10 cellular contexts compared by ENCODE assay signal in the genomic region with DNA sequence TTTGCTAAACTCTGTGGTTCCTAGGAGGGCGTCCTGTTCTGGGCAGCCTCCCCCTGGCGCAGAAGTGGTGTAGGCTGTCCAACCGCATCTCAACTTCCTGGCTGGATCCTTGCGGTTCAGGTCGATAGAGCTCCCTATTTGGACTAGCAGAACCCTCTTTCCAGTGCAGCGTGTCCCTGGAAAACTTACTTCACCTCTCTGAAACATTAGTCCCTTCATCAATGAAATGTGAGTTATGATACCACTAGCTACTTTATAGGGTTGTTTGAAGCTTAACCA. TPM values are rescaled to one million over a fixed set of nuclear protein-coding genes. Genes with fewer than 3 reads are reported as not detected.
DNase-seq lines count a peak whose midpoint lies in the region; TF ChIP-seq lines count a peak whose summit lies in the region.
"Had no signal": no experiment of that assay in that cellular context is flagged by ENCODE, and none has a peak within 500 bp of the region (broad histone marks: within the 10 kb centered on the region; RNA-seq: fewer than 3 reads in every experiment).

No MANE protein-coding gene starts in this region.

- peaks cover 9% of the 10 kb centered on the region for H3K27me3 ChIP-seq in CD8-positive, alpha-beta memory T cell (ENCODE audit: insufficient read depth, low read length, poor library complexity, severe bottlenecking)

- no peak overlapping the region for H3K4me3 ChIP-seq in CD8-positive, alpha-beta memory T cell (ENCODE audit: low read length)
- peak overlapping the region; percentile 62 for H3K4me3 ChIP-seq in retinal pigment epithelial cell (ENCODE audit: low read length)

- TF ChIP-seq CTCF in glutamatergic neuron (IDR thresholded peaks at IDR 0.05; ENCODE audit: partially characterized antibody, unreplicated experiment) (no peak), retinal pigment epithelial cell (conservative IDR thresholded peaks at IDR 0.05; ENCODE audit: low read depth, low read length) (no peak)

- no peaks in the 10 kb centered on the region for H3K9me3 ChIP-seq in CD8-positive, alpha-beta memory T cell (ENCODE audit: low read length)

- peak overlapping the region; percentile 8 to 61 (median 47) for H3K4me3 Mint-ChIP-seq in CD8-positive, alpha-beta memory T cell
- peak overlapping the region; percentile 55 for H3K4me3 Mint-ChIP-seq in glutamatergic neuron (ENCODE audit: unreplicated experiment)

- H3K27me3 Mint-ChIP-seq in CD8-positive, alpha-beta memory T cell = peaks cover 43 to 52% of the 10 kb centered on the region in 2 donors
- peaks cover 14% of the 10 kb centered on the region for H3K27me3 Mint-ChIP-seq in glutamatergic neuron (ENCODE audit: unreplicated experiment)

- peaks cover 0 to 3% (median 0%) of the 10 kb centered on the region in 3 donors for H3K36me3 Mint-ChIP-seq in CD8-positive, alpha-beta memory T cell
- no peaks in the 10 kb centered on the region for H3K36me3 Mint-ChIP-seq in glutamatergic neuron (ENCODE audit: unreplicated experiment)
- H3K36me3 Mint-ChIP-seq: activated naive CD4-positive, alpha-beta T cell treated with anti-CD3 and anti-CD28 coated beads, Interleukin-2, amount 50 U/mL, for 72 hours had no signal

- H3K27ac Mint-ChIP-seq in CD8-positive, alpha-beta memory T cell = no peak overlapping the region
- H3K27ac Mint-ChIP-seq in glutamatergic neuron (ENCODE audit: unreplicated experiment) = no peak overlapping the region
- H3K27ac Mint-ChIP-seq: activated naive CD4-positive, alpha-beta T cell treated with anti-CD3 and anti-CD28 coated beads, Interleukin-2, amount 50 U/mL, for 72 hours had no signal

- H3K9me3 Mint-ChIP-seq in CD8-positive, alpha-beta memory T cell = peaks cover 0 to 4% (median 0%) of the 10 kb centered on the region in 5 donors
- H3K9me3 Mint-ChIP-seq in glutamatergic neuron (ENCODE audit: unreplicated experiment) = peaks cover 2% of the 10 kb centered on the region
- H3K9me3 Mint-ChIP-seq: activated naive CD4-positive, alpha-beta T cell treated with anti-CD3 and anti-CD28 coated beads, Interleukin-2, amount 50 U/mL, for 72 hours had no signal

- no peak overlapping the region for H3K27ac ChIP-seq in CD8-positive, alpha-beta memory T cell (ENCODE audit: low read depth, low read length)

- no peaks in the 10 kb centered on the region for H3K36me3 ChIP-seq in CD8-positive, alpha-beta memory T cell (ENCODE audit: insufficient read depth, low read length)

- DNase-seq in CD8-positive, alpha-beta memory T cell = no peak
- peak; percentile 57 for DNase-seq in RPMI7951 (ENCODE audit: low read depth)
- DNase-seq in glutamatergic neuron = no peak
- DNase-seq in retinal pigment epithelial cell (ENCODE audit: low read depth) = no peak
- DNase-seq in islet precursor cell = no peak
- DNase-seq in NCI-H82 treated with DMSO at 0.1 percent for 48 hours (lab: John Stamatoyannopoulos, UW; ENCODE audit: unreplicated experiment) = no peak
- no peak for DNase-seq in activated CD8-positive, alpha-beta memory T cell treated with anti-CD3 and anti-CD28 coated beads, Interleukin-2, amount 50 U/mL, for 48 hours
- no peak for DNase-seq in NCI-H2196 treated with DMSO at 0.1 percent for 48 hours (lab: John Stamatoyannopoulos, UW; ENCODE audit: unreplicated experiment)

- no peaks in the 10 kb centered on the region for H3K4me1 ChIP-seq in CD8-positive, alpha-beta memory T cell (ENCODE audit: insufficient read depth, low read length)

- CTCF ChIA-PET in CD8-positive, alpha-beta memory T cell (lab: Charles Lee) = no interaction called here

- POLR2A ChIA-PET in CD8-positive, alpha-beta memory T cell (lab: Charles Lee) = no interaction called here

- H3K4me1 Mint-ChIP-seq in CD8-positive, alpha-beta memory T cell = peaks cover 8 to 18% (median 14%) of the 10 kb centered on the region in 3 donors
- no peaks in the 10 kb centered on the region for H3K4me1 Mint-ChIP-seq in glutamatergic neuron (ENCODE audit: low read depth, unreplicated experiment)

RNA-seq across cellular contexts. Expression of gene STK32B, which starts 1.1 kb away (rescaled TPM):
- not detected for total RNA-seq in CD8-positive, alpha-beta memory T cell
- polyA plus RNA-seq in CD8-positive, alpha-beta memory T cell = not detected
- 11.7 and 13.7 TPM in 2 replicates for total RNA-seq in RPMI7951 (2014; rRNA removed; shearing (Covaris generic))
- total RNA-seq in glutamatergic neuron (ENCODE audit: unreplicated experiment) = 2.5 TPM
- total RNA-seq: activated naive CD4-positive, alpha-beta T cell treated with anti-CD3 and anti-CD28 coated beads, Interleukin-2, amount 50 U/mL, for 72 hours; OCI-LY7 had no signal

RNA-seq across cellular contexts. Expression of gene CYTL1, which starts 33.1 kb away (rescaled TPM):
- not detected for total RNA-seq in CD8-positive, alpha-beta memory T cell
- 1.7 TPM for polyA plus RNA-seq in CD8-positive, alpha-beta memory T cell
- total RNA-seq in RPMI7951 (2014; rRNA removed; shearing (Covaris generic)) = 24.4 and 24.6 TPM in 2 replicates
- not detected for total RNA-seq in glutamatergic neuron (ENCODE audit: unreplicated experiment)
- total RNA-seq: activated naive CD4-positive, alpha-beta T cell treated with anti-CD3 and anti-CD28 coated beads, Interleukin-2, amount 50 U/mL, for 72 hours; OCI-LY7 had no signal

Comparison
In these comparisons a context has a peak if more than half of its experiments do, and no peak if none do; other contexts are left out.
1. RNA of gene CYTL1, which starts 33.1 kb away (total RNA-seq): 24.4 to 24.6 TPM in RPMI7951; not detected in glutamatergic neuron (single experiment) and not detected in CD8-positive, alpha-beta memory T cell; every median in the first group is over 10 times any median in the second.